In genomic region chr12:47820631-47821345, GRCh38 we compare ENCODE assay signal across 1 cellular context.
TF ChIP-seq lines count a peak whose summit lies in the region.

No MANE protein-coding gene starts in this region.

TF ChIP-seq in HEK293, 187 proteins besides CTCF, POLR2A, EP300 and RAD21 (continued from another document):
- TF ChIP-seq ZNF544 (tag by site-specific recombination; IDR thresholded peaks at IDR 0.05) (no peak), ZNF558 (tag by site-specific recombination; IDR thresholded peaks at IDR 0.05) (no peak; the same call in 1 of the 2 replicates), ZNF660 (tag by site-specific recombination; IDR thresholded peaks at IDR 0.05) (0 out of 2 replicates have a peak, but pooled peaks have one; percentile 33), ZNF585B (tag by site-specific recombination; IDR thresholded peaks at IDR 0.05) (no peak), ZNF274 (IDR thresholded peaks at IDR 0.05; ENCODE audit: low read length) (no peak), ZNF274 (tag by site-specific recombination; IDR thresholded peaks at IDR 0.05; ENCODE audit: borderline replicate concordance) (no peak), SP3 (tag by site-specific recombination; IDR thresholded peaks at IDR 0.05) (no peak), RBAK (tag by site-specific recombination; IDR thresholded peaks at IDR 0.05) (no peak), GLI2 (tag by site-specific recombination; IDR thresholded peaks at IDR 0.05; ENCODE audit: borderline replicate concordance, low read depth) (no peak), ZNF114 (tag by site-specific recombination; IDR thresholded peaks at IDR 0.05) (no peak), OVOL3 (tag by site-specific recombination; IDR thresholded peaks at IDR 0.05) (no peak), MYNN (tag by site-specific recombination; IDR thresholded peaks at IDR 0.05; ENCODE audit: borderline replicate concordance) (no peak), YY1 (tag by site-specific recombination; IDR thresholded peaks at IDR 0.05) (no peak), ZNF426 (tag by site-specific recombination; IDR thresholded peaks at IDR 0.05) (no peak), KLF7 (tag by site-specific recombination; IDR thresholded peaks at IDR 0.05; ENCODE audit: borderline replicate concordance) (no peak), ZNF501 (tag by site-specific recombination; IDR thresholded peaks at IDR 0.05) (0 out of 2 replicates have a peak, but pooled peaks have one; percentile 5), ZNF600 (tag by site-specific recombination; IDR thresholded peaks at IDR 0.05) (peak; percentile 93), ZNF645 (tag by site-specific recombination; IDR thresholded peaks at IDR 0.05) (no peak), ZFP41 (tag by site-specific recombination; IDR thresholded peaks at IDR 0.05; ENCODE audit: borderline replicate concordance) (no peak), ZNF449 (tag by site-specific recombination; IDR thresholded peaks at IDR 0.05) (no peak; the same call in 1 of the 2 replicates), ZNF292 (tag by site-specific recombination; IDR thresholded peaks at IDR 0.05; ENCODE audit: borderline replicate concordance, low read depth) (no peak), ZNF658 (tag by site-specific recombination; IDR thresholded peaks at IDR 0.05) (no peak), ZNF555 (tag by site-specific recombination; conservative IDR thresholded peaks at IDR 0.05) (no peak), GLI4 (tag by site-specific recombination; IDR thresholded peaks at IDR 0.05) (no peak), ZBTB21 (tag by site-specific recombination; IDR thresholded peaks at IDR 0.05) (peak; percentile 65; the same call in 1 of the 2 replicates), ZBTB1 (tag by site-specific recombination; IDR thresholded peaks at IDR 0.05) (no peak), TSHZ1 (tag by site-specific recombination; IDR thresholded peaks at IDR 0.05; ENCODE audit: borderline replicate concordance) (no peak), ZFP3 (tag by site-specific recombination; IDR thresholded peaks at IDR 0.05; ENCODE audit: low read depth) (no peak), ZNF19 (tag by site-specific recombination; IDR thresholded peaks at IDR 0.05; ENCODE audit: low read depth) (no peak), ZNF654 (tag by site-specific recombination; IDR thresholded peaks at IDR 0.05; ENCODE audit: low read depth) (no peak), ZNF610 (tag by site-specific recombination; IDR thresholded peaks at IDR 0.05; ENCODE audit: borderline replicate concordance) (no peak), ZNF518A (tag by site-specific recombination; conservative IDR thresholded peaks at IDR 0.05; ENCODE audit: low read depth) (no peak), ZNF580 (tag by site-specific recombination; IDR thresholded peaks at IDR 0.05) (no peak), ZNF623 (tag by site-specific recombination; IDR thresholded peaks at IDR 0.05) (0 out of 2 replicates have a peak, but pooled peaks have one; percentile 3), HOXC10 (CRISPR knock-in tag; IDR thresholded peaks at IDR 0.05) (no peak), ZNF777 (tag by site-specific recombination; IDR thresholded peaks at IDR 0.05; ENCODE audit: borderline replicate concordance) (no peak), ZNF140 (tag by site-specific recombination; IDR thresholded peaks at IDR 0.05) (no peak), ZNF138 (tag by site-specific recombination; IDR thresholded peaks at IDR 0.05; ENCODE audit: borderline replicate concordance) (no peak), ZNF707 (tag by site-specific recombination; IDR thresholded peaks at IDR 0.05) (no peak), ZBTB6 (tag by site-specific recombination; IDR thresholded peaks at IDR 0.05) (no peak), TCF7L2 (IDR thresholded peaks at IDR 0.05; ENCODE audit: borderline replicate concordance, low read depth, low read length) (no peak), ZNF280D (tag by site-specific recombination; IDR thresholded peaks at IDR 0.05) (no peak), ZBTB7A (tag by site-specific recombination; IDR thresholded peaks at IDR 0.05; ENCODE audit: low read depth) (no peak), ZNF548 (tag by site-specific recombination; IDR thresholded peaks at IDR 0.05) (no peak), SP2 (tag by site-specific recombination; IDR thresholded peaks at IDR 0.05) (no peak), OSR2 (tag by site-specific recombination; IDR thresholded peaks at IDR 0.05) (no peak), KLF16 (tag by site-specific recombination; IDR thresholded peaks at IDR 0.05) (no peak)
